ENCODE assay signal across 15 cellular contexts in genomic region chr12:42507031-42507430, GRCh38.
"Had no signal": no experiment of that assay in that cellular context is flagged by ENCODE, and none has a peak within 500 bp of the region (broad histone marks: within the 10 kb centered on the region; RNA-seq: fewer than 3 reads in every experiment).

No MANE protein-coding gene starts in this region.

- FAIRE-seq: islet of Langerhans had no signal

- H3K27me3 ChIP-seq: dorsolateral prefrontal cortex, sigmoid colon, spleen had no signal

- ATAC-seq: activated CD8-positive, alpha-beta memory T cell treated with anti-CD3 and anti-CD28 coated beads, Interleukin-2, amount 10 ng/mL, durations not matched to agents 7 days and 5 days; left colon; psoas muscle; stimulated activated naive B cell treated with anti-CD40 and anti-IgM and Interleukin-4, amounts not matched to agents 10 μg/mL and 1 μg/mL and 100 μg/mL, for 72 hours had no signal

- H3K9me3 ChIP-seq: psoas muscle, sigmoid colon, spleen had no signal

- H3K27ac ChIP-seq: dorsolateral prefrontal cortex, psoas muscle, sigmoid colon, spleen had no signal

- DNase-seq: activated CD4-positive, alpha-beta memory T cell treated with anti-CD3 and anti-CD28 coated beads, Interleukin-2, amount 10 ng/mL, durations not matched to agents 7 days and 5 days; activated CD4-positive, alpha-beta T cell treated with anti-CD3 and anti-CD28 coated beads for 48 hours; activated CD4-positive, CD25-positive, alpha-beta regulatory T cell; activated CD8-positive, alpha-beta memory T cell treated with anti-CD3 and anti-CD28 coated beads, Interleukin-2, amount 10 ng/mL, durations not matched to agents 7 days and 5 days; dorsolateral prefrontal cortex; hippocampal formation; left colon; psoas muscle; sigmoid colon; spleen; stimulated activated CD4-positive, alpha-beta T cell treated with anti-CD3 and anti-CD28 coated beads, Interleukin-4, amount 100 ng/mL, for 4 hours; stimulated activated naive B cell treated with anti-CD40 and anti-IgM and Interleukin-4, amounts not matched to agents 10 μg/mL and 1 μg/mL and 100 μg/mL, for 72 hours; T-helper 9 cell had no signal

- H3K4me3 ChIP-seq: dorsolateral prefrontal cortex, lung, psoas muscle, sigmoid colon, spleen had no signal

- H3K4me1 ChIP-seq: psoas muscle had no signal

- H3K36me3 ChIP-seq: sigmoid colon, spleen had no signal
